In genomic region chr7:68730871-68731403, GRCh38 we compare ENCODE assay signal across 22 cellular contexts.
A peak's percentile ranks its signal among the peaks of the same experiment; 100 is the strongest.
DNase-seq lines count a peak whose midpoint lies in the region; ATAC-seq and TF ChIP-seq lines count a peak whose summit lies in the region.
"Had no signal": no experiment of that assay in that cellular context is flagged by ENCODE, and none has a peak within 500 bp of the region (broad histone marks: within the 10 kb centered on the region; RNA-seq: fewer than 3 reads in every experiment).

No MANE protein-coding gene starts in this region.

- H3K27me3 Mint-ChIP-seq in CD4-positive, alpha-beta T cell, result no peaks in the 10 kb centered on the region

- H3K27ac ChIP-seq in VCaP (peak overlapping the region; percentile 86), stomach (no peak overlapping the region), A673 (ENCODE audit: low read depth, low read length, poor library complexity, severe bottlenecking) (no peak overlapping the region)
- no peak overlapping the region for H3K27ac ChIP-seq in CD4-positive, alpha-beta T cell (ENCODE audit: low read depth, low read length)
- H3K27ac ChIP-seq: epithelial cell of prostate, tibial artery had no signal

- ATAC-seq in CD4-positive, alpha-beta T cell (ENCODE audit: poor library complexity), result no peak
- ATAC-seq in HG03432 (IDR thresholded peaks at IDR 0.05; ENCODE audit: unreplicated experiment), result no peak
- ATAC-seq: naive thymus-derived CD8-positive, alpha-beta T cell had no signal

- no peak overlapping the region for H3K27ac Mint-ChIP-seq in CD4-positive, alpha-beta T cell
- H3K27ac Mint-ChIP-seq: brain; naive thymus-derived CD8-positive, alpha-beta T cell had no signal

- no peak for TF ChIP-seq POLR2A in stomach (IDR thresholded peaks at IDR 0.05)

- DNase-seq in NCI-H2107 treated with DMSO at 0.1 percent for 48 hours (lab: John Stamatoyannopoulos, UW; ENCODE audit: unreplicated experiment) (peak; percentile 75), NCI-H2107 (lab: John Stamatoyannopoulos, UW) (no peak), NCI-H2081 (lab: John Stamatoyannopoulos, UW) (peak; percentile 81 to 97), stomach (peak; percentile 82), A673 (ENCODE audit: low spot score) (no peak)
- DNase-seq in CD4-positive, alpha-beta T cell, result no peak
- DNase-seq: 8988T; activated CD4-positive, alpha-beta T cell treated with anti-CD3 and anti-CD28 coated beads, Interleukin-2, amount 50 U/mL, for 1 hour; activated naive CD4-positive, alpha-beta T cell treated with anti-CD3 and anti-CD28 coated beads, Interleukin-2, amount 50 U/mL, for 16 hours; activated T-cell treated with anti-CD3 and anti-CD28 coated beads, Interleukin-2, amount 50 U/mL, for 1 hour; dermis blood vessel endothelial cell; KG1; naive thymus-derived CD8-positive, alpha-beta T cell; NCI-H2227 treated with DMSO at 0.1 percent for 48 hours; posterior cingulate gyrus; SK-N-SH; tibial artery had no signal

- CTCF ChIA-PET in A673 (lab: Charles Lee), result no interaction called here
- CTCF ChIA-PET in CD4-positive, alpha-beta T cell (lab: Charles Lee), result no interaction called here

- TF ChIP-seq CTCF in VCaP (conservative IDR thresholded peaks at IDR 0.05) (no peak), stomach (IDR thresholded peaks at IDR 0.05) (no peak), A673 (conservative IDR thresholded peaks at IDR 0.05; ENCODE audit: low read depth, low read length) (no peak)
- no peak for TF ChIP-seq CTCF in CD4-positive, alpha-beta T cell (IDR thresholded peaks at IDR 0.05)

- no peak for TF ChIP-seq EP300 in stomach (IDR thresholded peaks at IDR 0.05)

- intact Hi-C loops in stomach (cut with DNase I; ENCODE audit: low total_unique reads), result no loop called here
- intact Hi-C loops in A673 (cut with micrococcal nuclease; ENCODE audit: unreplicated experiment), result loop anchor here (10.0 kb wide), 1 partner anchor 116 kb away; no protein-coding TSS in a partner anchor
- intact Hi-C loops in CD4-positive, alpha-beta T cell (cut with DNase I, micrococcal nuclease), result no loop called here

- H3K36me3 ChIP-seq in stomach (no peaks in the 10 kb centered on the region), A673 (ENCODE audit: insufficient read depth, low read length, poor library complexity, severe bottlenecking) (no peaks in the 10 kb centered on the region)
- H3K36me3 ChIP-seq: tibial artery had no signal

- H3K4me3 ChIP-seq in stomach, result no peak overlapping the region
- H3K4me3 ChIP-seq in A673 (ENCODE audit: low read depth, low read length, poor library complexity, severe bottlenecking), result no peak overlapping the region
- H3K4me3 ChIP-seq: smooth muscle cell, tibial artery had no signal

- peaks cover 0 to 23% (median 11%) of the 10 kb centered on the region in 4 donors for H3K4me1 ChIP-seq in stomach
- no peaks in the 10 kb centered on the region for H3K4me1 ChIP-seq in A673 (ENCODE audit: insufficient read depth, low read length, poor library complexity, severe bottlenecking)

- H3K36me3 Mint-ChIP-seq in CD4-positive, alpha-beta T cell (ENCODE audit: low read depth), result no peaks in the 10 kb centered on the region
- H3K36me3 Mint-ChIP-seq: brain had no signal

- H3K9me3 Mint-ChIP-seq in CD4-positive, alpha-beta T cell, result no peaks in the 10 kb centered on the region

- POLR2A ChIA-PET in A673 (lab: Charles Lee; ENCODE audit: low non-redundant PET), result no interaction called here
- POLR2A ChIA-PET in CD4-positive, alpha-beta T cell (lab: Charles Lee), result no interaction called here

- no peaks in the 10 kb centered on the region for H3K9me3 ChIP-seq in stomach
- no peaks in the 10 kb centered on the region for H3K9me3 ChIP-seq in A673 (ENCODE audit: low read depth, low read length, poor library complexity, severe bottlenecking)
- no peaks in the 10 kb centered on the region for H3K9me3 ChIP-seq in CD4-positive, alpha-beta T cell (ENCODE audit: control insufficient read depth, low read length)
- H3K9me3 ChIP-seq: SK-N-SH, tibial artery had no signal

- H3K4me3 Mint-ChIP-seq in CD4-positive, alpha-beta T cell, result no peak overlapping the region
- H3K4me3 Mint-ChIP-seq: brain; naive thymus-derived CD8-positive, alpha-beta T cell had no signal

- no TSS peak for BruUV-seq in A673 (replicated peaks; lab: Mats Ljungman, UMichigan)

- H3K27me3 ChIP-seq in stomach (no peaks in the 10 kb centered on the region), A673 (replicated peaks; ENCODE audit: insufficient read depth, low read depth, low read length, poor library complexity) (no peaks in the 10 kb centered on the region)
- no peaks in the 10 kb centered on the region for H3K27me3 ChIP-seq in CD4-positive, alpha-beta T cell (ENCODE audit: control insufficient read depth, insufficient read depth, low read length)

- H3K4me1 Mint-ChIP-seq in CD4-positive, alpha-beta T cell (ENCODE audit: low read depth), result no peaks in the 10 kb centered on the region
- H3K4me1 Mint-ChIP-seq: naive thymus-derived CD8-positive, alpha-beta T cell had no signal

Comparison
In these comparisons a context has a peak if more than half of its experiments do, and no peak if none do; other contexts are left out.
1. DNase-seq: peak in NCI-H2107 treated with DMSO at 0.1 percent for 48 hours (single experiment), NCI-H2081 (2 of 2) and stomach (single experiment); none in NCI-H2107 (single experiment), A673 (single experiment) and CD4-positive, alpha-beta T cell (0 of 10).